8 cellular contexts compared by ENCODE assay signal in genomic region chr3:194140520-194141414, GRCh38. TPM values are rescaled to one million over a fixed set of nuclear protein-coding genes. Genes with fewer than 3 reads are reported as not detected.
DNase-seq lines count a peak whose midpoint lies in the region; ATAC-seq and TF ChIP-seq lines count a peak whose summit lies in the region.

No MANE protein-coding gene starts in this region.

- DNase-seq in NCI-H1092 treated with DMSO at 0.1 percent for 48 hours (lab: John Stamatoyannopoulos, UW) (peak; percentile 63), foreskin melanocyte (peak; percentile 38), neural progenitor cell (ENCODE audit: low spot score) (peak; percentile 85), epidermal melanocyte (ENCODE audit: insufficient read length, low spot score) (no peak), AML-193 (lab: John Stamatoyannopoulos, UW) (no peak)
- DNase-seq in activated T-cell treated with anti-CD3 and anti-CD28 coated beads, Interleukin-2, amount 50 U/mL, for 4 hours = no peak

- H3K4me3 ChIP-seq in GM12875 (ENCODE audit: low read depth, low read length) (peak overlapping the region; percentile 34), neural progenitor cell (peak overlapping the region; percentile 46)

- H3K9me3 ChIP-seq in neural progenitor cell (ENCODE audit: low read depth) = no peaks in the 10 kb centered on the region

- H3K27me3 ChIP-seq in neural progenitor cell = no peaks in the 10 kb centered on the region

- H3K4me2 ChIP-seq in neural progenitor cell = peak overlapping the region; percentile 82

- peaks cover 55% of the 10 kb centered on the region for H3F3A ChIP-seq in neural progenitor cell (ENCODE audit: low read depth)

- peaks cover 4% of the 10 kb centered on the region for H3K36me3 ChIP-seq in neural progenitor cell

- H3K27ac ChIP-seq in neural progenitor cell = peak overlapping the region; percentile 80

- H4K20me1 ChIP-seq in neural progenitor cell (ENCODE audit: low read depth) = peaks cover 38% of the 10 kb centered on the region

- no peaks in the 10 kb centered on the region for H3K36me3 Mint-ChIP-seq in activated T-cell treated with anti-CD3 and anti-CD28 coated beads, Interleukin-2, amount 50 U/mL, for 4 hours (ENCODE audit: insufficient read depth)
- peaks cover 10% of the 10 kb centered on the region for H3K36me3 Mint-ChIP-seq in neural progenitor cell

- H2AFZ ChIP-seq in neural progenitor cell (replicated peaks) = no peak overlapping the region

- peaks cover 34% of the 10 kb centered on the region for H3K4me1 Mint-ChIP-seq in activated T-cell treated with anti-CD3 and anti-CD28 coated beads, Interleukin-2, amount 50 U/mL, for 4 hours (ENCODE audit: low read depth)
- H3K4me1 Mint-ChIP-seq in neural progenitor cell = peaks cover 41% of the 10 kb centered on the region

- no peak for ATAC-seq in activated T-cell treated with anti-CD3 and anti-CD28 coated beads, Interleukin-2, amount 50 U/mL, for 4 hours
- ATAC-seq in HG03439 (IDR thresholded peaks at IDR 0.05; ENCODE audit: unreplicated experiment) = no peak

- H3K27ac Mint-ChIP-seq in neural progenitor cell = no peak overlapping the region

- TF ChIP-seq CTCF in GM12875 (IDR thresholded peaks at IDR 0.05; ENCODE audit: borderline replicate concordance, insufficient read depth, low read depth, low read length) (no peak), neural progenitor cell (IDR thresholded peaks at IDR 0.05) (no peak)

- peaks cover 27% of the 10 kb centered on the region for H3K79me2 ChIP-seq in neural progenitor cell (ENCODE audit: low read depth)

- H3K9me3 Mint-ChIP-seq in activated T-cell treated with anti-CD3 and anti-CD28 coated beads, Interleukin-2, amount 50 U/mL, for 4 hours = no peaks in the 10 kb centered on the region
- no peaks in the 10 kb centered on the region for H3K9me3 Mint-ChIP-seq in neural progenitor cell

- H3K27me3 Mint-ChIP-seq in activated T-cell treated with anti-CD3 and anti-CD28 coated beads, Interleukin-2, amount 50 U/mL, for 4 hours (ENCODE audit: low read depth) = peaks cover 46% of the 10 kb centered on the region
- H3K27me3 Mint-ChIP-seq in neural progenitor cell (ENCODE audit: insufficient read depth, low read depth) = peaks cover 12% of the 10 kb centered on the region

- H3K9ac ChIP-seq in neural progenitor cell = no peak overlapping the region

- peaks cover 38% of the 10 kb centered on the region for H3K4me1 ChIP-seq in neural progenitor cell

- H3K4me3 Mint-ChIP-seq in activated T-cell treated with anti-CD3 and anti-CD28 coated beads, Interleukin-2, amount 50 U/mL, for 4 hours = peak overlapping the region; percentile 40
- H3K4me3 Mint-ChIP-seq in neural progenitor cell = peak overlapping the region; percentile 74

RNA-seq across cellular contexts. Expression of gene HES1, which starts 4.8 kb away (rescaled TPM):
- total RNA-seq in activated T-cell treated with anti-CD3 and anti-CD28 coated beads, Interleukin-2, amount 50 U/mL, for 4 hours = under 1 TPM; 0.23 to 0.52 (median 0.37) TPM
- 66.5 and 71.3 TPM in 2 replicates for total RNA-seq in neural progenitor cell (ENCODE audit: low replicate concordance)

Comparison
In these comparisons a context has a peak if more than half of its experiments do, and no peak if none do; other contexts are left out.
1. DNase-seq: peak in NCI-H1092 treated with DMSO at 0.1 percent for 48 hours (single experiment), foreskin melanocyte (single experiment) and neural progenitor cell (single experiment); none in activated T-cell treated with anti-CD3 and anti-CD28 coated beads, Interleukin-2, amount 50 U/mL, for 4 hours (single experiment), epidermal melanocyte (single experiment) and AML-193 (0 of 2).
2. RNA of gene HES1, which starts 4.8 kb away (total RNA-seq): 66.5 to 71.3 TPM in neural progenitor cell; 0.23 to 0.52 TPM in activated T-cell treated with anti-CD3 and anti-CD28 coated beads, Interleukin-2, amount 50 U/mL, for 4 hours; every median in the first group is over 10 times any median in the second.